ENCODE assay signal across 24 cellular contexts in genomic region chr9:98607152-98607551, GRCh38.
DNase-seq lines count a peak whose midpoint lies in the region; ATAC-seq and TF ChIP-seq lines count a peak whose summit lies in the region.
"Had no signal": no experiment of that assay in that cellular context is flagged by ENCODE, and none has a peak within 500 bp of the region (broad histone marks: within the 10 kb centered on the region; RNA-seq: fewer than 3 reads in every experiment).

No MANE protein-coding gene starts in this region.

- no peaks in the 10 kb centered on the region for H3K9me3 Mint-ChIP-seq in stimulated activated naive B cell treated with anti-CD40 and anti-IgM and Interleukin-4, amounts not matched to agents 10 μg/mL and 1 μg/mL and 100 μg/mL, for 72 hours
- H3K9me3 Mint-ChIP-seq: CD8-positive, alpha-beta T cell had no signal

- ATAC-seq in stimulated activated naive B cell treated with anti-CD40 and anti-IgM and Interleukin-4, amounts not matched to agents 10 μg/mL and 1 μg/mL and 100 μg/mL, for 72 hours (replicated peaks) = no peak
- no peak for ATAC-seq in GM21529 (IDR thresholded peaks at IDR 0.05; ENCODE audit: unreplicated experiment)
- ATAC-seq: CD8-positive, alpha-beta T cell had no signal

- DNase-seq in GM23248 (peak; percentile 46), brain microvascular endothelial cell (no peak), fibroblast of peridontal ligament (ENCODE audit: extremely low read depth) (peak; percentile 18), smooth muscle cell (lab: John Stamatoyannopoulos, UW; ENCODE audit: unreplicated experiment) (no peak), NCI-H187 treated with DMSO at 0.1 percent for 48 hours (lab: John Stamatoyannopoulos, UW) (no peak), NCI-H748 treated with DMSO at 0.1 percent for 48 hours (lab: John Stamatoyannopoulos, UW) (no peak)
- DNase-seq in stimulated activated naive B cell treated with anti-CD40 and anti-IgM and Interleukin-4, amounts not matched to agents 10 μg/mL and 1 μg/mL and 100 μg/mL, for 72 hours = no peak
- DNase-seq: ACHN; AML-193; C1 segment of cervical spinal cord; CD8-positive, alpha-beta T cell; DND-41; KG1; NCI-H1092 treated with DMSO at 0.1 percent for 48 hours; NCI-H1436 treated with DMSO at 0.1 percent for 48 hours; NCI-H2029; NCI-H2227 treated with DMSO at 0.1 percent for 48 hours; NCI-H510A treated with DMSO at 0.1 percent for 48 hours; NCI-H774; NK-92 treated with Interleukin-12 subunit alpha and Interleukin-12 subunit beta, amount 100 ng/mL, for 24 hours; SHP77 treated with DMSO at 0.1 percent for 48 hours had no signal

- H4K20me1 ChIP-seq in GM23248 (ENCODE audit: insufficient read depth) (no peaks in the 10 kb centered on the region), smooth muscle cell (ENCODE audit: low read depth) (no peaks in the 10 kb centered on the region)

- in situ Hi-C loops in GM23248 (cut with MboI) = no loop called here
- in situ Hi-C loops in brain microvascular endothelial cell (cut with HindIII; ENCODE audit: low pct_ligation_motif_present, low sequenced_read_pairs) = no loop called here

- H3K27me3 Mint-ChIP-seq in stimulated activated naive B cell treated with anti-CD40 and anti-IgM and Interleukin-4, amounts not matched to agents 10 μg/mL and 1 μg/mL and 100 μg/mL, for 72 hours = peaks cover 5 to 14% of the 10 kb centered on the region in 2 donors

- H3K79me2 ChIP-seq in GM23248 (ENCODE audit: insufficient read depth) (no peaks in the 10 kb centered on the region), smooth muscle cell (ENCODE audit: low read depth) (no peaks in the 10 kb centered on the region)

- H3K4me3 ChIP-seq in GM23248 = no peak overlapping the region
- H3K4me3 ChIP-seq in brain microvascular endothelial cell (ENCODE audit: low read depth, low read length) = no peak overlapping the region
- no peak overlapping the region for H3K4me3 ChIP-seq in smooth muscle cell
- H3K4me3 ChIP-seq: SK-N-MC had no signal

- TF ChIP-seq CTCF in brain microvascular endothelial cell (IDR thresholded peaks at IDR 0.05; ENCODE audit: low read depth, low read length, missing control alignments) = no peak
- no peak for TF ChIP-seq CTCF in smooth muscle cell (IDR thresholded peaks at IDR 0.05; ENCODE audit: borderline replicate concordance, insufficient read depth, poor library complexity, severe bottlenecking)

- no peak overlapping the region for H3K4me3 Mint-ChIP-seq in stimulated activated naive B cell treated with anti-CD40 and anti-IgM and Interleukin-4, amounts not matched to agents 10 μg/mL and 1 μg/mL and 100 μg/mL, for 72 hours
- H3K4me3 Mint-ChIP-seq: CD8-positive, alpha-beta T cell had no signal

- H3F3A ChIP-seq in GM23248 (ENCODE audit: insufficient read depth) (peaks cover 21% of the 10 kb centered on the region), smooth muscle cell (ENCODE audit: low read depth) (no peaks in the 10 kb centered on the region)

- WGBS in GM23248 (ENCODE audit: low coverage in 1 of 2, low lambda C conversion rate in 2 of 2, missing lambda C conversion rate in 2 of 2), 2 experiments = 72 to 75% methylated on average over 8 of the region's 8 CpGs
- WGBS in smooth muscle cell (ENCODE audit: low lambda C conversion rate) = 75% methylated on average over 8 of the region's 8 CpGs

- H2AFZ ChIP-seq in GM23248 (no peak overlapping the region), smooth muscle cell (ENCODE audit: low read depth) (no peak overlapping the region)

- H3K27ac ChIP-seq in GM23248 = peak overlapping the region; percentile 83
- H3K27ac ChIP-seq in brain microvascular endothelial cell = peak overlapping the region; percentile 58
- no peak overlapping the region for H3K27ac ChIP-seq in smooth muscle cell (ENCODE audit: low read depth)
- H3K27ac ChIP-seq: RWPE1, SK-N-MC had no signal

- no peaks in the 10 kb centered on the region for H3K4me1 Mint-ChIP-seq in stimulated activated naive B cell treated with anti-CD40 and anti-IgM and Interleukin-4, amounts not matched to agents 10 μg/mL and 1 μg/mL and 100 μg/mL, for 72 hours

- H3K9ac ChIP-seq in GM23248 (0 out of 2 replicates have a peak overlapping the region, but pooled peaks have one; percentile 1), smooth muscle cell (ENCODE audit: low read depth) (no peak overlapping the region)

- H3K9me2 ChIP-seq in GM23248 (ENCODE audit: insufficient read depth) = no peaks in the 10 kb centered on the region

- H3K27ac Mint-ChIP-seq in stimulated activated naive B cell treated with anti-CD40 and anti-IgM and Interleukin-4, amounts not matched to agents 10 μg/mL and 1 μg/mL and 100 μg/mL, for 72 hours = no peak overlapping the region
- H3K27ac Mint-ChIP-seq: CD8-positive, alpha-beta T cell had no signal

- no peaks in the 10 kb centered on the region for H3K36me3 ChIP-seq in GM23248 (ENCODE audit: low read depth)
- no peaks in the 10 kb centered on the region for H3K36me3 ChIP-seq in brain microvascular endothelial cell (replicated peaks)
- H3K36me3 ChIP-seq in smooth muscle cell (ENCODE audit: low read depth) = no peaks in the 10 kb centered on the region

- H3K36me3 Mint-ChIP-seq in stimulated activated naive B cell treated with anti-CD40 and anti-IgM and Interleukin-4, amounts not matched to agents 10 μg/mL and 1 μg/mL and 100 μg/mL, for 72 hours = no peaks in the 10 kb centered on the region
- H3K36me3 Mint-ChIP-seq: CD8-positive, alpha-beta T cell had no signal

- peak overlapping the region; percentile 66 for H3K4me2 ChIP-seq in GM23248 (ENCODE audit: unreplicated experiment)
- H3K4me2 ChIP-seq in smooth muscle cell = peak overlapping the region; percentile 48

- peaks cover 45% of the 10 kb centered on the region for H3K4me1 ChIP-seq in GM23248 (ENCODE audit: insufficient read depth)
- H3K4me1 ChIP-seq in smooth muscle cell (ENCODE audit: low read depth) = no peaks in the 10 kb centered on the region

- H3K9me3 ChIP-seq in GM23248 (ENCODE audit: low read depth) = no peaks in the 10 kb centered on the region
- no peaks in the 10 kb centered on the region for H3K9me3 ChIP-seq in smooth muscle cell (replicated peaks; ENCODE audit: low read depth)

- H3K27me3 ChIP-seq in GM23248 (replicated peaks; ENCODE audit: insufficient read depth) (no peaks in the 10 kb centered on the region), brain microvascular endothelial cell (replicated peaks) (no peaks in the 10 kb centered on the region), smooth muscle cell (ENCODE audit: low read depth) (no peaks in the 10 kb centered on the region)

Comparison
In these comparisons a context has a peak if more than half of its experiments do, and no peak if none do; other contexts are left out.
1. DNase-seq: peak in GM23248 (single experiment) and fibroblast of peridontal ligament (single experiment); none in brain microvascular endothelial cell (single experiment), smooth muscle cell (single experiment), NCI-H187 treated with DMSO at 0.1 percent for 48 hours (single experiment), stimulated activated naive B cell treated with anti-CD40 and anti-IgM and Interleukin-4, amounts not matched to agents 10 μg/mL and 1 μg/mL and 100 μg/mL, for 72 hours (single experiment) and NCI-H748 treated with DMSO at 0.1 percent for 48 hours (single experiment).